ENCODE assay signal across 8 cellular contexts in the genomic region with DNA sequence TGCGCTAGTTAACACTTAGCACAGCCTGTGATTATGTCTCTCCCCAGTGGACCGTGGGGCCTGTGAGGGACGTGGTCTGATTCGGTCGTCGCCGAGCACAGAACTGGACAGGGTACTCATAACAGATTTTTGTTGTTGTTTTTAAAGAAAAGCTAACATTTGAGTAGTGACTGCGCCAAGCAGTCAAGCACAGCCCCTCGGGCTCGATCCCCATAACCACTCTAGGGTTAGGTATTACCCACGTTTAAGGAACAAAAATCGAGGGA. TPM values are rescaled to one million over a fixed set of nuclear protein-coding genes. Genes with fewer than 3 reads are reported as not detected.
DNase-seq lines count a peak whose midpoint lies in the region; ATAC-seq and TF ChIP-seq lines count a peak whose summit lies in the region.

No MANE protein-coding gene starts in this region.

- peak overlapping the region; percentile 29 to 92 for H3K9ac ChIP-seq in liver (ENCODE audit: low read depth in 1 of 2, low read length in 2 of 2)

- H3K4me1 ChIP-seq in liver (ENCODE audit: control insufficient read depth in 4 of 4, insufficient read depth in 4 of 4, low read length in 3 of 4) (peaks cover 3 to 19% (median 13%) of the 10 kb centered on the region in 4 donors), thymus (ENCODE audit: control insufficient read depth, insufficient read depth, low read length) (peaks cover 8% of the 10 kb centered on the region)

- CTCF ChIA-PET in activated CD4-positive, alpha-beta T cell treated with anti-CD3 and anti-CD28 coated beads, Interleukin-2, amount 10 ng/mL, durations not matched to agents 7 days and 5 days (lab: Charles Lee): interaction anchor here (1.0 to 3.2 kb wide), 4 partner anchors 10 to 42 kb away, joined by 3 to 13 read pairs (median 4); no protein-coding TSS in a partner anchor

- peaks cover 7% of the 10 kb centered on the region for H3K9me3 Mint-ChIP-seq in activated CD4-positive, alpha-beta T cell treated with anti-CD3 and anti-CD28 coated beads, Interleukin-2, amount 10 ng/mL, durations not matched to agents 7 days and 5 days

- H3K4me1 Mint-ChIP-seq in activated CD4-positive, alpha-beta T cell treated with anti-CD3 and anti-CD28 coated beads, Interleukin-2, amount 10 ng/mL, durations not matched to agents 7 days and 5 days: peaks cover 39% of the 10 kb centered on the region

- POLR2A ChIA-PET in activated CD4-positive, alpha-beta T cell treated with anti-CD3 and anti-CD28 coated beads, Interleukin-2, amount 10 ng/mL, durations not matched to agents 7 days and 5 days (lab: Charles Lee): interaction anchor here (1.2 kb wide), 1 partner anchor 79 kb away, joined by 4 read pairs; a partner anchor contains a TSS

- peak overlapping the region; percentile 98 for H3K27ac Mint-ChIP-seq in activated CD4-positive, alpha-beta T cell treated with anti-CD3 and anti-CD28 coated beads, Interleukin-2, amount 10 ng/mL, durations not matched to agents 7 days and 5 days

- ATAC-seq in GM18511 (IDR thresholded peaks at IDR 0.05; ENCODE audit: unreplicated experiment): no peak

- no peak for TF ChIP-seq CTCF in liver (IDR thresholded peaks at IDR 0.05; ENCODE audit: low read depth, low read length, missing input control)

- H3K36me3 Mint-ChIP-seq in activated CD4-positive, alpha-beta T cell treated with anti-CD3 and anti-CD28 coated beads, Interleukin-2, amount 10 ng/mL, durations not matched to agents 7 days and 5 days (ENCODE audit: low read depth): peaks cover 7% of the 10 kb centered on the region

- H3K27me3 ChIP-seq in liver (ENCODE audit: control insufficient read depth in 4 of 4, insufficient read depth in 4 of 4, low read length in 3 of 4): no peaks in the 10 kb centered on the region
- no peaks in the 10 kb centered on the region for H3K27me3 ChIP-seq in thymus (ENCODE audit: control insufficient read depth, insufficient read depth)

- H3K4me3 ChIP-seq in liver (ENCODE audit: low read depth in 1 of 3, low read length in 3 of 3): peak overlapping the region; percentile 57 to 92 (median 90)
- H3K4me3 ChIP-seq in thymus (ENCODE audit: low read length): peak overlapping the region; percentile 89

- H3K27ac ChIP-seq in angular gyrus (ENCODE audit: low read depth, low read length): peak overlapping the region; percentile 100
- H3K27ac ChIP-seq in liver (ENCODE audit: low read depth in 1 of 2, low read length in 2 of 2): peak overlapping the region; percentile 99 to 100
- H3K27ac ChIP-seq in thymus (ENCODE audit: low read depth): no peak overlapping the region

- no peak for DNase-seq in activated CD4-positive, alpha-beta T cell treated with anti-CD3 and anti-CD28 coated beads, Interleukin-2, amount 10 ng/mL, durations not matched to agents 7 days and 5 days
- DNase-seq in activated CD4-positive, alpha-beta T cell treated with anti-CD3 and anti-CD28 coated beads, Interleukin-2, amount 50 U/mL, for 1 hour: no peak
- DNase-seq in occipital lobe (lab: John Stamatoyannopoulos, UW) (no peak), epidermal melanocyte (ENCODE audit: insufficient read length, low spot score) (no peak)

- H3K9me3 ChIP-seq in liver (ENCODE audit: control insufficient read depth in 4 of 4, low read length in 3 of 4) (no peaks in the 10 kb centered on the region), thymus (ENCODE audit: control insufficient read depth) (no peaks in the 10 kb centered on the region)

- 61% methylated on average over 12 of the region's 12 CpGs for WGBS in liver
- 69% methylated on average over 12 of the region's 12 CpGs for WGBS in thymus

- no peak for TF ChIP-seq RAD21 in liver (IDR thresholded peaks at IDR 0.05)

- H3K36me3 ChIP-seq in liver (ENCODE audit: control insufficient read depth in 4 of 4, insufficient read depth in 3 of 4, low read depth in 1 of 4, low read length in 3 of 4): peaks cover 0 to 2% (median 0%) of the 10 kb centered on the region in 4 donors
- peaks cover 7% of the 10 kb centered on the region for H3K36me3 ChIP-seq in thymus (ENCODE audit: control insufficient read depth, insufficient read depth)

- peaks cover 11% of the 10 kb centered on the region for H3K27me3 Mint-ChIP-seq in activated CD4-positive, alpha-beta T cell treated with anti-CD3 and anti-CD28 coated beads, Interleukin-2, amount 10 ng/mL, durations not matched to agents 7 days and 5 days

- peak overlapping the region; percentile 88 for H3K4me3 Mint-ChIP-seq in activated CD4-positive, alpha-beta T cell treated with anti-CD3 and anti-CD28 coated beads, Interleukin-2, amount 10 ng/mL, durations not matched to agents 7 days and 5 days

TF ChIP-seq in liver, 16 proteins besides CTCF, POLR2A, EP300 and RAD21:
- TF ChIP-seq YY1 (IDR thresholded peaks at IDR 0.05) (no peak), FOXA2 (IDR thresholded peaks at IDR 0.05) (no peak)
- TF ChIP-seq, protein P1, sequence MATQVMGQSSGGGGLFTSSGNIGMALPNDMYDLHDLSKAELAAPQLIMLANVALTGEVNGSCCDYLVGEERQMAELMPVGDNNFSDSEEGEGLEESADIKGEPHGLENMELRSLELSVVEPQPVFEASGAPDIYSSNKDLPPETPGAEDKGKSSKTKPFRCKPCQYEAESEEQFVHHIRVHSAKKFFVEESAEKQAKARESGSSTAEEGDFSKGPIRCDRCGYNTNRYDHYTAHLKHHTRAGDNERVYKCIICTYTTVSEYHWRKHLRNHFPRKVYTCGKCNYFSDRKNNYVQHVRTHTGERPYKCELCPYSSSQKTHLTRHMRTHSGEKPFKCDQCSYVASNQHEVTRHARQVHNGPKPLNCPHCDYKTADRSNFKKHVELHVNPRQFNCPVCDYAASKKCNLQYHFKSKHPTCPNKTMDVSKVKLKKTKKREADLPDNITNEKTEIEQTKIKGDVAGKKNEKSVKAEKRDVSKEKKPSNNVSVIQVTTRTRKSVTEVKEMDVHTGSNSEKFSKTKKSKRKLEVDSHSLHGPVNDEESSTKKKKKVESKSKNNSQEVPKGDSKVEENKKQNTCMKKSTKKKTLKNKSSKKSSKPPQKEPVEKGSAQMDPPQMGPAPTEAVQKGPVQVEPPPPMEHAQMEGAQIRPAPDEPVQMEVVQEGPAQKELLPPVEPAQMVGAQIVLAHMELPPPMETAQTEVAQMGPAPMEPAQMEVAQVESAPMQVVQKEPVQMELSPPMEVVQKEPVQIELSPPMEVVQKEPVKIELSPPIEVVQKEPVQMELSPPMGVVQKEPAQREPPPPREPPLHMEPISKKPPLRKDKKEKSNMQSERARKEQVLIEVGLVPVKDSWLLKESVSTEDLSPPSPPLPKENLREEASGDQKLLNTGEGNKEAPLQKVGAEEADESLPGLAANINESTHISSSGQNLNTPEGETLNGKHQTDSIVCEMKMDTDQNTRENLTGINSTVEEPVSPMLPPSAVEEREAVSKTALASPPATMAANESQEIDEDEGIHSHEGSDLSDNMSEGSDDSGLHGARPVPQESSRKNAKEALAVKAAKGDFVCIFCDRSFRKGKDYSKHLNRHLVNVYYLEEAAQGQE (IDR thresholded peaks at IDR 0.05): no peak
TF ChIP-seq in liver: peak in this region for 0.

RNA-seq across cellular contexts. Expression of a gene that starts 0.8 kb away (rescaled TPM):
- total RNA-seq in activated CD4-positive, alpha-beta T cell treated with anti-CD3 and anti-CD28 coated beads, Interleukin-2, amount 10 ng/mL, durations not matched to agents 7 days and 5 days: 10 to 100 TPM; 60.7 to 76.8 TPM
- total RNA-seq in liver (10 to 100 TPM; 38.0 to 40.7 TPM), occipital lobe (99.2 TPM)
- polyA plus RNA-seq in liver (10 to 100 TPM; 41.9 to 52.3 TPM), thymus (125 TPM)

RNA-seq across cellular contexts. Expression of a gene that starts 17.2 kb away (rescaled TPM):
- total RNA-seq in activated CD4-positive, alpha-beta T cell treated with anti-CD3 and anti-CD28 coated beads, Interleukin-2, amount 10 ng/mL, durations not matched to agents 7 days and 5 days: 100 to 1,000 TPM; 105 to 131 TPM
- total RNA-seq in liver (10 to 100 TPM; 17.3 to 30.9 TPM), occipital lobe (24.0 TPM)
- polyA plus RNA-seq in liver (10 to 100 TPM; 18.5 to 21.1 TPM), thymus (85.3 TPM)

RNA-seq across cellular contexts. Expression of a gene that starts 27.0 kb away (rescaled TPM):
- 10 to 100 TPM; 17.5 to 18.9 TPM for total RNA-seq in activated CD4-positive, alpha-beta T cell treated with anti-CD3 and anti-CD28 coated beads, Interleukin-2, amount 10 ng/mL, durations not matched to agents 7 days and 5 days
- total RNA-seq in liver (10 to 100 TPM in 1 of 2 donors, 1 to 10 TPM in 1; 6.8 to 10.3 TPM), occipital lobe (3.9 TPM)
- polyA plus RNA-seq in liver (10 to 100 TPM; 15.4 to 43.9 TPM), thymus (27.9 TPM)

RNA-seq across cellular contexts. Expression of a gene that starts 27.3 kb away (rescaled TPM):
- total RNA-seq in activated CD4-positive, alpha-beta T cell treated with anti-CD3 and anti-CD28 coated beads, Interleukin-2, amount 10 ng/mL, durations not matched to agents 7 days and 5 days: 10 to 100 TPM; 33.2 to 33.8 TPM
- total RNA-seq in liver (10 to 100 TPM; 11.3 to 14.9 TPM), occipital lobe (6.1 TPM)
- polyA plus RNA-seq in liver (10 to 100 TPM; 19.5 to 27.9 TPM), thymus (69.7 TPM)

RNA-seq across cellular contexts. Expression of a gene that starts 32.1 kb away (rescaled TPM):
- 10 to 100 TPM; 57.9 to 62.7 TPM for total RNA-seq in activated CD4-positive, alpha-beta T cell treated with anti-CD3 and anti-CD28 coated beads, Interleukin-2, amount 10 ng/mL, durations not matched to agents 7 days and 5 days
- 10 to 100 TPM in 1 of 2 donors, 1 to 10 TPM in 1; 7.6 to 24.1 TPM for total RNA-seq in liver
- polyA plus RNA-seq in liver: 10 to 100 TPM in 1 of 2 donors, 1 to 10 TPM in 1; 4.7 to 11.5 TPM
- 48.0 TPM for polyA plus RNA-seq in thymus
- total RNA-seq in occipital lobe: 12.8 TPM
